ENCODE assay signal across 9 cellular contexts in the genomic region with DNA sequence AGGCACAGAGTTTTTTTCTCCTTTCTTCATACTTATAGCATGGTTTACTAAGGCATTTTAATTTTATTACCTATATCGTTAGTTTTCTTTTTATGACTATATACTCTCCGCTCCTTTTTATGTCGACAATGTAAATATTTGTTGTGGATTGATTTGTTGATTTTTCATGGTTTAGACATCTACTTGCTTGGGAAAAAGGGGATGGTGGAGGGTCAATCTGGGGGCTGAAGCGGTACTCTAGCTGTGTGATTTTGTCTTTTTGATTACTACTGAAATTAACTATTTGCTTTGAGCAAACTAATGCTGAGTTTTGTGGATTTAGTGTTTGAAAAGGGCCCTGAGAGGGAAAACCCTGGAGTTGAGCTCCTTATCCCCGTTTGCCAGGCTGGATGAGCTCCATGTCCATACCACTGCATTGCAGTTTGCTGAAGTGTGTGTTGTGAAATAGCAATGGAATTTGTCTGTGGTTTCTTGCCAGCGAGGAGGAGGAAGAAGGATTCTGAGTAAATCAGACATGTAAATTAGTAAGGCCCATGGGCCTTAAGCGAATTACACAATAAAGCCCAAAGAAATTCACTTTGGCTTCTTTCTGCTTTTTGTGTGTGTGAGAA.
A peak's percentile ranks its signal among the peaks of the same experiment; 100 is the strongest.
DNase-seq lines count a peak whose midpoint lies in the region; ATAC-seq and TF ChIP-seq lines count a peak whose summit lies in the region.
"Had no signal": no experiment of that assay in that cellular context is flagged by ENCODE, and none has a peak within 500 bp of the region (broad histone marks: within the 10 kb centered on the region; RNA-seq: fewer than 3 reads in every experiment).

No MANE protein-coding gene starts in this region.

- DNase-seq in GM23248 = peak; percentile 94
- DNase-seq in RWPE1 (ENCODE audit: low spot score) = peak; percentile 68
- DNase-seq in fibroblast of villous mesenchyme (ENCODE audit: low read depth) = peak; percentile 95
- DNase-seq in central memory CD4-positive, alpha-beta T cell = no peak
- DNase-seq in KG1 (lab: John Stamatoyannopoulos, UW) = no peak
- no peak for DNase-seq in glutamatergic neuron
- DNase-seq in T-helper 17 cell = no peak
- DNase-seq: activated T-cell treated with anti-CD3 and anti-CD28 coated beads, Interleukin-2, amount 50 U/mL, for 1 hour had no signal

- H3K36me3 ChIP-seq in GM23248 (ENCODE audit: low read depth) = no peaks in the 10 kb centered on the region

- CTCF ChIA-PET in RWPE1 (lab: Yijun Ruan, JAX) = interaction anchor here (0.6 kb wide), 1 partner anchor 183 kb away, joined by 4 read pairs; no protein-coding TSS in a partner anchor

- no peak overlapping the region for H2AFZ ChIP-seq in GM23248

- H3K27me3 Mint-ChIP-seq in glutamatergic neuron (ENCODE audit: unreplicated experiment) (no peaks in the 10 kb centered on the region), T-helper 17 cell (no peaks in the 10 kb centered on the region)

- peaks cover 54% of the 10 kb centered on the region for H3F3A ChIP-seq in GM23248 (ENCODE audit: insufficient read depth)

- H3K4me1 ChIP-seq in GM23248 (ENCODE audit: insufficient read depth) = peaks cover 84% of the 10 kb centered on the region

- TF ChIP-seq CTCF in RWPE1 (conservative IDR thresholded peaks at IDR 0.05; ENCODE audit: low read depth) (no peak), fibroblast of villous mesenchyme (IDR thresholded peaks at IDR 0.05; ENCODE audit: insufficient read depth, low read depth, low read length) (no peak), glutamatergic neuron (IDR thresholded peaks at IDR 0.05; ENCODE audit: partially characterized antibody, unreplicated experiment) (no peak)

- peak overlapping the region; percentile 63 for H3K4me2 ChIP-seq in GM23248 (ENCODE audit: unreplicated experiment)

- H3K79me2 ChIP-seq in GM23248 (ENCODE audit: insufficient read depth) = peaks cover 86% of the 10 kb centered on the region

- H3K27ac Mint-ChIP-seq in glutamatergic neuron (ENCODE audit: unreplicated experiment) = no peak overlapping the region
- H3K27ac Mint-ChIP-seq in T-helper 17 cell = no peak overlapping the region

- WGBS in GM23248 (ENCODE audit: low coverage in 1 of 2, low lambda C conversion rate in 2 of 2, missing lambda C conversion rate in 2 of 2), 2 experiments = 31 to 34% methylated on average over 7 of the region's 7 CpGs

- H3K9me2 ChIP-seq in GM23248 (ENCODE audit: insufficient read depth) = no peaks in the 10 kb centered on the region

- H3K27me3 ChIP-seq in GM23248 (replicated peaks; ENCODE audit: insufficient read depth) = no peaks in the 10 kb centered on the region

- POLR2A ChIA-PET in RWPE1 (lab: Yijun Ruan, JAX; ENCODE audit: low non-redundant PET) = no interaction called here

- in situ Hi-C loops in GM23248 (cut with MboI) = loop anchor here (10.0 kb wide), 1 partner anchor 399 kb away; no protein-coding TSS in a partner anchor

- H3K9me3 ChIP-seq in GM23248 (ENCODE audit: low read depth) = no peaks in the 10 kb centered on the region
- H3K9me3 ChIP-seq in T-helper 17 cell (ENCODE audit: control insufficient read depth, low read length, poor library complexity, severe bottlenecking) = no peaks in the 10 kb centered on the region

- H4K20me1 ChIP-seq in GM23248 (ENCODE audit: insufficient read depth) = no peaks in the 10 kb centered on the region

- H3K4me1 Mint-ChIP-seq in glutamatergic neuron (ENCODE audit: low read depth, unreplicated experiment) (no peaks in the 10 kb centered on the region), T-helper 17 cell (peaks cover 26% of the 10 kb centered on the region)

- H3K36me3 Mint-ChIP-seq in glutamatergic neuron (ENCODE audit: unreplicated experiment) (no peaks in the 10 kb centered on the region), T-helper 17 cell (ENCODE audit: low read depth) (no peaks in the 10 kb centered on the region)

- ATAC-seq in T-helper 17 cell = no peak

- H3K9me3 Mint-ChIP-seq in glutamatergic neuron (ENCODE audit: unreplicated experiment) = no peaks in the 10 kb centered on the region

- peak overlapping the region; percentile 52 for H3K9ac ChIP-seq in GM23248

- H3K4me3 ChIP-seq in GM23248 (peak overlapping the region; percentile 31), fibroblast of villous mesenchyme (ENCODE audit: low read depth, low read length) (no peak overlapping the region), skin epidermis (no peak overlapping the region)

- H3K4me3 Mint-ChIP-seq in glutamatergic neuron (ENCODE audit: unreplicated experiment) (no peak overlapping the region), T-helper 17 cell (no peak overlapping the region)

- H3K27ac ChIP-seq in GM23248 (peak overlapping the region; percentile 73), RWPE1 (no peak overlapping the region), skin epidermis (peak overlapping the region in 17 of 21 experiments; percentile 7 to 78 (median 46))

Comparison
In these comparisons a context has a peak if more than half of its experiments do, and no peak if none do; other contexts are left out.
1. DNase-seq: peak in GM23248 (single experiment), RWPE1 (single experiment) and fibroblast of villous mesenchyme (single experiment); none in central memory CD4-positive, alpha-beta T cell (single experiment), KG1 (single experiment), glutamatergic neuron (single experiment) and T-helper 17 cell (0 of 3).